ENCODE assay signal across 30 cellular contexts in the genomic region with DNA sequence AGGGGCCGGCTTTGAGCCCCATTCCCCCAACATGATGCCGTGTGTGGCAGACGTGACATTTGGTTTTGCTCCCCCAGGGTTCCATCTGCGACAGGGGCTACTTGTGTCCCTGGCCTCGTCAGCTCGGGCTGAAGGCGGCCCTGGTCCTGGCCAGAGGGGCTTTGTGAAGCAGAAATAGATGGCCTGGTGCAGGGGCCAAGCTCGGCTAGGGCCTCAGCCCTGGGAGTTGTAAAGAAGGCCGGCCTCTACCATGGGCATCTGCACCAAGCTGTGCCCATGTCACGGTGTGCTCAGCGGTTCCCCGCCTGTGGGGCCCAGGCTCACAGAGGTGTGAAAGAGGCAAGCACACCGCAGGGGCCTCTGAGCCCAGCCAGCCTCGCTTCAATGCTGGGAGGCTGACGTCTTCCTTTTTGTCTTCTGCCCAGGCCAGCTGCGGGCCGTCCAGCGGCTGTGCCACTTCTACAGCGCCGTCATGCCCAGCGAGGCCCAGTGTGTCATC. TPM values are rescaled to one million over a fixed set of nuclear protein-coding genes. Genes with fewer than 3 reads are reported as not detected.
"Had no signal": no experiment of that assay in that cellular context is flagged by ENCODE, and none has a peak within 500 bp of the region (broad histone marks: within the 10 kb centered on the region; RNA-seq: fewer than 3 reads in every experiment).

No MANE protein-coding gene starts in this region.

- DNase-seq: colonic mucosa; effector CD8-positive, alpha-beta T cell; endodermal cell; foreskin keratinocyte; heart right ventricle; hippocampal formation; immature natural killer cell; islet precursor cell; left ventricle myocardium superior; lower lobe of right lung; natural killer cell; retina; stimulated activated CD4-positive, alpha-beta T cell treated with anti-CD3 and anti-CD28 coated beads, Interleukin-12 subunit alpha, Interleukin-12 subunit beta, amount 100 ng/mL, for 4 hours; stimulated activated CD4-positive, alpha-beta T cell treated with anti-CD3 and anti-CD28 coated beads, Interleukin-2, amount 100 ng/mL, for 24 hours; stimulated activated CD4-positive, alpha-beta T cell treated with anti-CD3 and anti-CD28 coated beads, Interleukin-4, amount 100 ng/mL, for 24 hours; stimulated activated naive CD4-positive, alpha-beta T cell treated with Interleukin-2 at 50 U/mL for 16 hours; stomach; tibial artery had no signal

- H3K4me3 ChIP-seq: colonic mucosa, gastroesophageal sphincter, heart right ventricle, lower lobe of right lung, pancreas, smooth muscle cell, stomach, tibial artery had no signal

- H3K27ac Mint-ChIP-seq: dendritic cell treated with granulocyte-macrophage colony-stimulating factor and Interleukin-4, amounts not matched to agents 40 ng/mL and 50 ng/mL, for 4 days; endodermal cell; immature natural killer cell; natural killer cell; stimulated activated effector memory CD8-positive, alpha-beta T cell treated with anti-CD3 and anti-CD28 coated beads, Interleukin-12 subunit alpha, Interleukin-12 subunit beta, amount 100 ng/mL, for 72 hours had no signal

- H3K27ac ChIP-seq: colonic mucosa, epithelial cell of prostate, foreskin keratinocyte, gastroesophageal sphincter, heart right ventricle, lower lobe of right lung, neutrophil, pancreas, stomach, tibial artery had no signal

- H3K36me3 ChIP-seq: colonic mucosa, neutrophil had no signal

- H3K4me3 Mint-ChIP-seq: dendritic cell treated with granulocyte-macrophage colony-stimulating factor and Interleukin-4, amounts not matched to agents 40 ng/mL and 50 ng/mL, for 4 days; endodermal cell; natural killer cell; stimulated activated effector memory CD8-positive, alpha-beta T cell treated with anti-CD3 and anti-CD28 coated beads, Interleukin-12 subunit alpha, Interleukin-12 subunit beta, amount 100 ng/mL, for 72 hours; type B pancreatic cell had no signal

- H3K4me2 ChIP-seq: smooth muscle cell had no signal

- H3K9me3 Mint-ChIP-seq: dendritic cell treated with granulocyte-macrophage colony-stimulating factor and Interleukin-4, amounts not matched to agents 40 ng/mL and 50 ng/mL, for 4 days; endodermal cell; immature natural killer cell; natural killer cell; stimulated activated effector memory CD8-positive, alpha-beta T cell treated with anti-CD3 and anti-CD28 coated beads, Interleukin-12 subunit alpha, Interleukin-12 subunit beta, amount 100 ng/mL, for 72 hours; type B pancreatic cell had no signal

- ATAC-seq: esophagus mucosa; foreskin keratinocyte; gastroesophageal sphincter; heart right ventricle; left ventricle myocardium superior; lower lobe of right lung; natural killer cell; pancreas; sciatic nerve; stimulated activated effector memory CD8-positive, alpha-beta T cell treated with anti-CD3 and anti-CD28 coated beads, Interleukin-12 subunit alpha, Interleukin-12 subunit beta, amount 100 ng/mL, for 72 hours had no signal

- FAIRE-seq: pancreas had no signal

- H3K9me3 ChIP-seq: colonic mucosa, gastroesophageal sphincter, heart right ventricle, lower lobe of right lung, neutrophil, pancreas, stomach, tibial artery had no signal

- H3K4me1 ChIP-seq: foreskin keratinocyte had no signal

- H3K36me3 Mint-ChIP-seq: natural killer cell; stimulated activated effector memory CD8-positive, alpha-beta T cell treated with anti-CD3 and anti-CD28 coated beads, Interleukin-12 subunit alpha, Interleukin-12 subunit beta, amount 100 ng/mL, for 72 hours; type B pancreatic cell had no signal

- H3K27me3 ChIP-seq: colonic mucosa, foreskin keratinocyte, gastroesophageal sphincter, heart right ventricle, pancreas, stomach had no signal

- H3K27me3 Mint-ChIP-seq: dendritic cell treated with granulocyte-macrophage colony-stimulating factor and Interleukin-4, amounts not matched to agents 40 ng/mL and 50 ng/mL, for 4 days; type B pancreatic cell had no signal

RNA-seq across cellular contexts. Expression of a gene that starts 32.5 kb away (rescaled TPM):
- polyA plus RNA-seq: neural cell had no signal

RNA-seq across cellular contexts. Expression of a gene that starts 38.0 kb away (rescaled TPM):
- total RNA-seq: foreskin keratinocyte, mononuclear cell, natural killer cell had no signal
- polyA plus RNA-seq: foreskin keratinocyte, immature natural killer cell, neural cell had no signal
